15 cellular contexts compared by ENCODE assay signal in genomic region chr5:96218653-96219052, GRCh38.
"Had no signal": no experiment of that assay in that cellular context is flagged by ENCODE, and none has a peak within 500 bp of the region (broad histone marks: within the 10 kb centered on the region; RNA-seq: fewer than 3 reads in every experiment).

No MANE protein-coding gene starts in this region.

- H3K27me3 ChIP-seq: esophagus muscularis mucosa, stomach had no signal

- ATAC-seq: naive thymus-derived CD4-positive, alpha-beta T cell; sciatic nerve had no signal

- H3K9me3 ChIP-seq: esophagus muscularis mucosa, stomach, thoracic aorta had no signal

- H3K4me3 Mint-ChIP-seq: naive thymus-derived CD4-positive, alpha-beta T cell; nephron progenitor cell had no signal

- H3K27ac Mint-ChIP-seq: naive thymus-derived CD4-positive, alpha-beta T cell; nephron progenitor cell had no signal

- H3K4me1 Mint-ChIP-seq: naive thymus-derived CD4-positive, alpha-beta T cell; nephron progenitor cell had no signal

- FAIRE-seq: islet of Langerhans had no signal

- DNase-seq: effector memory CD4-positive, alpha-beta T cell; foreskin fibroblast; kidney glomerular epithelial cell; naive thymus-derived CD4-positive, alpha-beta T cell; nephron progenitor cell; stimulated activated CD4-positive, alpha-beta T cell treated with anti-CD3 and anti-CD28 coated beads, Interleukin-2, amount 100 ng/mL, for 24 hours; stimulated activated naive CD4-positive, alpha-beta T cell; stomach; substantia nigra; trophoblast cell had no signal

- H3K27ac ChIP-seq: esophagus muscularis mucosa, stomach had no signal

- H3K4me3 ChIP-seq: esophagus muscularis mucosa, skin epidermis, stomach, thoracic aorta had no signal

- H3K36me3 ChIP-seq: esophagus muscularis mucosa, stomach, thoracic aorta had no signal
